21 cellular contexts compared by ENCODE assay signal in genomic region chr17:33125552-33125950, GRCh38.
"Had no signal": no experiment of that assay in that cellular context is flagged by ENCODE, and none has a peak within 500 bp of the region (broad histone marks: within the 10 kb centered on the region; RNA-seq: fewer than 3 reads in every experiment).

No MANE protein-coding gene starts in this region.

- H3K4me3 Mint-ChIP-seq: effector memory CD8-positive, alpha-beta T cell; natural killer cell; stimulated activated effector memory CD8-positive, alpha-beta T cell treated with anti-CD3 and anti-CD28 coated beads, Interleukin-12 subunit alpha, Interleukin-12 subunit beta, amount 100 ng/mL, for 72 hours had no signal

- H3K4me1 ChIP-seq: gastrocnemius medialis, lower lobe of right lung, psoas muscle, sigmoid colon, stomach, thyroid gland, vagina had no signal

- H3K27ac Mint-ChIP-seq: effector memory CD8-positive, alpha-beta T cell; natural killer cell; stimulated activated effector memory CD8-positive, alpha-beta T cell treated with anti-CD3 and anti-CD28 coated beads, Interleukin-12 subunit alpha, Interleukin-12 subunit beta, amount 100 ng/mL, for 72 hours had no signal

- H3K36me3 Mint-ChIP-seq: natural killer cell; stimulated activated effector memory CD8-positive, alpha-beta T cell treated with anti-CD3 and anti-CD28 coated beads, Interleukin-12 subunit alpha, Interleukin-12 subunit beta, amount 100 ng/mL, for 72 hours had no signal

- H3K9me3 Mint-ChIP-seq: effector memory CD8-positive, alpha-beta T cell; natural killer cell; stimulated activated effector memory CD8-positive, alpha-beta T cell treated with anti-CD3 and anti-CD28 coated beads, Interleukin-12 subunit alpha, Interleukin-12 subunit beta, amount 100 ng/mL, for 72 hours had no signal

- H3K9me3 ChIP-seq: gastrocnemius medialis, lower lobe of right lung, ovary, psoas muscle, sigmoid colon, stomach, thyroid gland, vagina had no signal

- ATAC-seq: effector memory CD8-positive, alpha-beta T cell; gastrocnemius medialis; left ventricle myocardium superior; lower lobe of right lung; natural killer cell; psoas muscle; right cardiac atrium; stimulated activated effector memory CD8-positive, alpha-beta T cell treated with anti-CD3 and anti-CD28 coated beads, Interleukin-12 subunit alpha, Interleukin-12 subunit beta, amount 100 ng/mL, for 72 hours had no signal

- H3K4me3 ChIP-seq: gastrocnemius medialis, lower lobe of right lung, ovary, psoas muscle, sigmoid colon, stomach, thyroid gland, vagina had no signal

- H3K27me3 ChIP-seq: ovary, sigmoid colon, thyroid gland, vagina had no signal

- DNase-seq: effector memory CD8-positive, alpha-beta T cell; foreskin fibroblast; gastrocnemius medialis; head of caudate nucleus; left ventricle myocardium superior; lower lobe of right lung; natural killer cell; occipital lobe; ovary; posterior cingulate gyrus; psoas muscle; right cardiac atrium; sigmoid colon; stimulated activated CD4-positive, alpha-beta T cell treated with anti-CD3 and anti-CD28 coated beads, Interleukin-2, amount 100 ng/mL, for 24 hours; stimulated activated CD4-positive, alpha-beta T cell treated with anti-CD3 and anti-CD28 coated beads, Interleukin-4, amount 100 ng/mL, for 24 hours; stimulated activated naive CD4-positive, alpha-beta T cell treated with Interleukin-2 at 50 U/mL for 16 hours; stomach; thyroid gland; trophoblast cell had no signal

- H3K36me3 ChIP-seq: gastrocnemius medialis, lower lobe of right lung, ovary, sigmoid colon, stomach, thyroid gland, vagina had no signal

- H3K4me1 Mint-ChIP-seq: natural killer cell; stimulated activated effector memory CD8-positive, alpha-beta T cell treated with anti-CD3 and anti-CD28 coated beads, Interleukin-12 subunit alpha, Interleukin-12 subunit beta, amount 100 ng/mL, for 72 hours had no signal

- H3K27ac ChIP-seq: gastrocnemius medialis, lower lobe of right lung, ovary, psoas muscle, sigmoid colon, stomach, thyroid gland, vagina had no signal
